Comparison of ENCODE assay signal across 8 cellular contexts in genomic region chr1:169367686-169368405, GRCh38. TPM values are rescaled to one million over a fixed set of nuclear protein-coding genes. Genes with fewer than 3 reads are reported as not detected.
DNase-seq lines count a peak whose midpoint lies in the region; ATAC-seq and TF ChIP-seq lines count a peak whose summit lies in the region.

Gene BLZF1 (plus strand): TSS chr1:169368195. CDS start chr1:169369523, 1,328 bp downstream.
Gene NME7 (minus strand): TSS chr1:169367797. CDS start chr1:169367710, 87 bp downstream.

- peaks cover 9% of the 10 kb centered on the region for H3K9me3 ChIP-seq in PC-9 (ENCODE audit: insufficient read depth, low read depth)
- no peaks in the 10 kb centered on the region for H3K9me3 ChIP-seq in esophagus muscularis mucosa
- no peaks in the 10 kb centered on the region for H3K9me3 ChIP-seq in muscle layer of colon (ENCODE audit: low read length)

- H3K4me3 ChIP-seq in PC-9 (peak within 1 kb of the TSS; percentile 93), esophagus muscularis mucosa (peak within 1 kb of the TSS; percentile 62 to 73 (median 68)), muscle layer of colon (ENCODE audit: low read depth in 1 of 2, low read length in 2 of 2) (peak within 1 kb of the TSS; percentile 47 to 89)

- H4K20me1 ChIP-seq in PC-9 (ENCODE audit: insufficient read depth), result no peaks in the 10 kb centered on the region

- 0% methylated on average over 36 of the region's 37 CpGs for WGBS in esophagus muscularis mucosa

- H2AFZ ChIP-seq in PC-9, result peak within 1 kb of the TSS; percentile 90

- POLR2A ChIA-PET in PC-9 (lab: Charles Lee; ENCODE audit: unreplicated experiment), result interaction anchor here (0.5 to 0.7 kb wide), 3 partner anchors 8 to 809 kb away, joined by 3 to 5 read pairs (median 5); no protein-coding TSS in a partner anchor

- ATAC-seq in GM21717 (IDR thresholded peaks at IDR 0.05; ENCODE audit: unreplicated experiment), result peak; percentile 97

- in situ Hi-C loops in KBM-7 (cut with MboI; ENCODE audit: low pct_unique_long_range_greater_than_20kb, low sequenced_read_pairs), result loop anchor here (25.0 kb wide), 1 partner anchor 756 kb away; no protein-coding TSS in a partner anchor

- H3K79me2 ChIP-seq in PC-9 (ENCODE audit: low read depth), result peaks cover 26% of the 10 kb centered on the region

- DNase-seq in DMS153 (lab: John Stamatoyannopoulos, UW) (peak; percentile 98), KBM-7 (peak; percentile 99), PC-9 (peak; percentile 92 to 95), esophagus muscularis mucosa (ENCODE audit: extremely low spot score) (peak; percentile 99)
- DNase-seq in activated T-cell treated with anti-CD3 and anti-CD28 coated beads, Interleukin-2, amount 50 U/mL, for 1 hour, result peak; percentile 98
- peak; percentile 97 for DNase-seq in stimulated activated CD8-positive, alpha-beta memory T cell treated with anti-CD3 and anti-CD28 coated beads, Interleukin-7, amount 100 ng/mL, for 24 hours (ENCODE audit: low read depth)

- no TSS peak for BruUV-seq in PC-9 (replicated peaks; lab: Mats Ljungman, UMichigan)

- H3K36me3 ChIP-seq in PC-9 (ENCODE audit: low read depth) (peaks cover 18% of the 10 kb centered on the region), esophagus muscularis mucosa (peaks cover 0 to 29% (median 15%) of the 10 kb centered on the region in 4 donors), muscle layer of colon (ENCODE audit: insufficient read depth, low read length) (peaks cover 11% of the 10 kb centered on the region)

- CTCF ChIA-PET in PC-9 (lab: Charles Lee), result interaction anchor here (0.7 to 1.2 kb wide), 2 partner anchors 19 to 765 kb away, joined by 4 to 5 read pairs; no protein-coding TSS in a partner anchor

- no peak for TF ChIP-seq CTCF in PC-9 (conservative IDR thresholded peaks at IDR 0.05)
- no peak for TF ChIP-seq CTCF in esophagus muscularis mucosa (IDR thresholded peaks at IDR 0.05)

- TF ChIP-seq EP300 in esophagus muscularis mucosa (IDR thresholded peaks at IDR 0.05), result no peak

- no peaks in the 10 kb centered on the region for H3K9me2 ChIP-seq in PC-9 (ENCODE audit: insufficient read depth)

- peaks cover 40% of the 10 kb centered on the region for H3K4me1 ChIP-seq in PC-9 (replicated peaks; ENCODE audit: insufficient read depth)
- peaks cover 6 to 36% (median 22%) of the 10 kb centered on the region in 4 donors for H3K4me1 ChIP-seq in esophagus muscularis mucosa
- peaks cover 15% of the 10 kb centered on the region for H3K4me1 ChIP-seq in muscle layer of colon (ENCODE audit: insufficient read depth, low read length)

- H3K27ac ChIP-seq in PC-9 (peak within 1 kb of the TSS; percentile 83), esophagus muscularis mucosa (replicated peaks in 1 of 4) (peak within 1 kb of the TSS; percentile 74 to 85 (median 76)), muscle layer of colon (ENCODE audit: low read depth, low read length) (peak within 1 kb of the TSS; percentile 83)

- no peak for TF ChIP-seq POLR2A in esophagus muscularis mucosa (IDR thresholded peaks at IDR 0.05; ENCODE audit: low read depth)

- peak within 1 kb of the TSS; percentile 96 for H3K4me2 ChIP-seq in PC-9

- intact Hi-C loops in PC-9 (cut with micrococcal nuclease; ENCODE audit: unreplicated experiment), result loop anchor here (5.0 kb wide), 2 partner anchors 119 to 261 kb away; partner anchors contain the start of genes ATP1B1 and SLC19A2
- intact Hi-C loops in esophagus muscularis mucosa (cut with DNase I), result no loop called here

- H3K9ac ChIP-seq in muscle layer of colon (ENCODE audit: low read length), result peak within 1 kb of the TSS; percentile 78

- H3K27me3 ChIP-seq in PC-9 (ENCODE audit: insufficient read depth, low read depth) (no peaks in the 10 kb centered on the region), esophagus muscularis mucosa (no peaks in the 10 kb centered on the region), muscle layer of colon (ENCODE audit: control insufficient read depth in 1 of 2, insufficient read depth in 2 of 2, low read length in 2 of 2) (no peaks in the 10 kb centered on the region)

- peaks cover 23% of the 10 kb centered on the region; the same call in 1 of the 2 replicates for H3F3A ChIP-seq in PC-9 (ENCODE audit: insufficient read depth, low read depth)

RNA-seq across cellular contexts. Expression of gene BLZF1, which starts in this region (rescaled TPM):
- 14.7 and 15.6 TPM in 2 replicates for total RNA-seq in PC-9 (2021)
- total RNA-seq in esophagus muscularis mucosa, result 10 to 100 TPM; 28.1 to 41.1 (median 36.2) TPM

RNA-seq across cellular contexts. Expression of gene NME7, which starts in this region (rescaled TPM):
- total RNA-seq in PC-9 (2021) (16.5 and 21.4 TPM in 2 replicates), esophagus muscularis mucosa (10 to 100 TPM; 10.2 to 27.8 (median 14.5) TPM)

Comparison
In these comparisons a context has a peak if more than half of its experiments do, and no peak if none do; other contexts are left out.
1. Peak in every context shown above with its lines: DNase-seq, ATAC-seq, H3K4me3 ChIP-seq and H3K27ac ChIP-seq.